In the genomic region with DNA sequence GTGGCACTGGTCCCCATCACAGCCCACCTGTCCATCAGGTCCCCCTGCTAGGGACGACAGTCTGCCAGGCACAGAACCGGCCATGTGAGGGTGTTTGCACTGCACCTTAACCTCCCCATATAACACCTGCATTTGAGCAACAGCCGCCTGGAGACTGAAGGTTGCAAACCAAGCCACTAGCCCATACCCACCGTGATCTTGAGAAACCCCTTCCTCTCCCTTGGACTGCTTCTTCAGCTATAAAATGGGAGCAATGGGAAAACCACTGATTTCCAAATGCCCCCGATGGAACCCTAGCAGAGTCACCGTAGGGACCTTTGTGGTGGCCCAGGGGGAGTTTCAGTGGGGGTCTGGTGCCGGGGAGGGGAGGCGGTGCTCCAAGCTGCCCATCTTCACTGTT, we compare ENCODE assay signal across 27 cellular contexts.
"Had no signal": no experiment of that assay in that cellular context is flagged by ENCODE, and none has a peak within 500 bp of the region (broad histone marks: within the 10 kb centered on the region; RNA-seq: fewer than 3 reads in every experiment).

No MANE protein-coding gene starts in this region.

- H3K27ac ChIP-seq: neural progenitor cell, neutrophil, pancreas, psoas muscle, right lobe of liver, sigmoid colon, suprapubic skin, testis, tibial artery, transverse colon, upper lobe of right lung, uterus had no signal

- DNase-seq: naive thymus-derived CD4-positive, alpha-beta T cell; natural killer cell; nucleus accumbens; pancreas; psoas muscle; right cardiac atrium; right lobe of liver; sigmoid colon; small intestine; stimulated activated CD4-positive, alpha-beta T cell treated with anti-CD3 and anti-CD28 coated beads, Interleukin-12 subunit alpha, Interleukin-12 subunit beta, amount 100 ng/mL, for 4 hours; stimulated activated CD4-positive, alpha-beta T cell treated with anti-CD3 and anti-CD28 coated beads, Interleukin-1b, Interleukin-23, amount 100 ng/mL, for 48 hours; stimulated activated CD4-positive, alpha-beta T cell treated with anti-CD3 and anti-CD28 coated beads, Interleukin-4, amount 100 ng/mL, for 1 hour; stimulated activated CD4-positive, alpha-beta T cell treated with anti-CD3 and anti-CD28 coated beads, Interleukin-4, amount 100 ng/mL, for 4 hours; stimulated activated CD8-positive, alpha-beta memory T cell treated with anti-CD3 and anti-CD28 coated beads, Interleukin-4, amount 100 ng/mL, for 48 hours; stimulated activated naive CD4-positive, alpha-beta T cell; stimulated activated naive CD8-positive, alpha-beta T cell treated with anti-CD3 and anti-CD28 coated beads, Interleukin-15, amount 100 ng/mL, for 72 hours; stimulated activated naive CD8-positive, alpha-beta T cell treated with anti-CD3 and anti-CD28 coated beads, Interleukin-15, Interleukin-2, amounts not matched to agents 100 U/mL and 50 U/mL, for 24 hours; substantia nigra; testis; tibial artery; transverse colon; uterus had no signal

- H3K27me3 ChIP-seq: neural progenitor cell, pancreas, right lobe of liver, sigmoid colon, suprapubic skin, testis, transverse colon, upper lobe of right lung, uterus had no signal

- H3K9me3 ChIP-seq: neutrophil, pancreas, psoas muscle, right lobe of liver, testis, transverse colon, upper lobe of right lung, uterus had no signal

- H3K36me3 ChIP-seq: neural progenitor cell, neutrophil, pancreas, right lobe of liver, sigmoid colon, suprapubic skin, tibial artery, transverse colon, upper lobe of right lung, uterus had no signal

- H3K4me1 ChIP-seq: neural progenitor cell, pancreas, psoas muscle, right lobe of liver, sigmoid colon, suprapubic skin, testis, tibial artery, transverse colon, upper lobe of right lung, uterus had no signal

- H3K4me3 ChIP-seq: neural progenitor cell, pancreas, psoas muscle, right lobe of liver, sigmoid colon, suprapubic skin, testis, tibial artery, transverse colon, upper lobe of right lung, uterus had no signal

- ATAC-seq: naive thymus-derived CD4-positive, alpha-beta T cell; natural killer cell; pancreas; psoas muscle; right cardiac atrium; right lobe of liver; stimulated activated memory B cell treated with anti-CD40 and anti-IgM and Interleukin-4, amounts not matched to agents 10 μg/mL and 1 μg/mL and 100 μg/mL, for 72 hours; stimulated activated naive CD8-positive, alpha-beta T cell treated with anti-CD3 and anti-CD28 coated beads, Interleukin-15, amount 100 ng/mL, for 72 hours; stimulated activated naive CD8-positive, alpha-beta T cell treated with anti-CD3 and anti-CD28 coated beads, Interleukin-15, Interleukin-2, amounts not matched to agents 100 U/mL and 50 U/mL, for 24 hours; upper lobe of right lung had no signal
